8 cellular contexts compared by ENCODE assay signal in the genomic region with DNA sequence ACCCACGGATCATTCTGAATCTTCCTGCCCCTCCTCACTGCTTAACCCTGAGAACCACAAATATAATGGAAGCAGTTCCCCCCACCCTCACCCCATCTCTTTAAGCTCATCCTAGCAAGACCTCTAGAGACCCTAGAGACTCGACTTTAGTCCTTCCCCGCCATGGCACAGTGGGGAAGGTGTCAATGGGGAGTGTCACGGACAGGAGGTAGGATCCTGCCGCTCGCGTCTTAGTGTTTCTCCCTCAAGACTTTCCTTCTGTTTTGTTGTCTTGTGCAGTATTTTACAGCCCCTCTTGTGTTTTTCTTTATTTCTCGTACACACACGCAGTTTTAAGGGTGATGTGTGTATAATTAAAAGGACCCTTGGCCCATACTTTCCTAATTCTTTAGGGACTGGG. TPM values are rescaled to one million over a fixed set of nuclear protein-coding genes. Genes with fewer than 3 reads are reported as not detected.
A peak's percentile ranks its signal among the peaks of the same experiment; 100 is the strongest.
DNase-seq lines count a peak whose midpoint lies in the region; ATAC-seq and TF ChIP-seq lines count a peak whose summit lies in the region.

No MANE protein-coding gene starts in this region.

- H3K36me3 Mint-ChIP-seq in natural killer cell: peaks cover 8% of the 10 kb centered on the region

- H3K4me3 Mint-ChIP-seq in natural killer cell: peak overlapping the region; percentile 98

- peak overlapping the region; percentile 99 for H3K27ac Mint-ChIP-seq in natural killer cell

- TF ChIP-seq CTCF in LNCaP clone FGC (IDR thresholded peaks at IDR 0.05; ENCODE audit: control insufficient read depth, extremely low read depth, insufficient read depth): no peak
- TF ChIP-seq CTCF in coronary artery (IDR thresholded peaks at IDR 0.05): no peak
- TF ChIP-seq CTCF in natural killer cell (IDR thresholded peaks at IDR 0.05): no peak

- intact Hi-C loops in natural killer cell (cut with micrococcal nuclease): loop anchor here (1.0 kb wide), 1 partner anchor 18 kb away; the partner anchor contains the start of gene SLC25A44

- DNase-seq in LNCaP clone FGC (ENCODE audit: low read depth) (no peak), coronary artery (ENCODE audit: low spot score) (no peak), natural killer cell (no peak), NK-92 (lab: John Stamatoyannopoulos, UW; ENCODE audit: unreplicated experiment) (no peak), NCI-H2227 (lab: John Stamatoyannopoulos, UW; ENCODE audit: unreplicated experiment) (no peak), midbrain (lab: John Stamatoyannopoulos, UW) (no peak), anterior cingulate cortex (lab: John Stamatoyannopoulos, UW) (no peak)

- H3K79me2 ChIP-seq in ACC112 (ENCODE audit: control insufficient read depth, insufficient read depth, low read length, unreplicated experiment): peaks cover 4% of the 10 kb centered on the region

- H3K4me3 ChIP-seq in ACC112 (ENCODE audit: low read depth, low read length): peak overlapping the region; percentile 95
- H3K4me3 ChIP-seq in LNCaP clone FGC (ENCODE audit: low read depth, low read length): peak overlapping the region; percentile 85
- peak overlapping the region; percentile 90 for H3K4me3 ChIP-seq in coronary artery

- peaks cover 20 to 25% of the 10 kb centered on the region in 2 donors for H3K4me1 Mint-ChIP-seq in natural killer cell

- no peak for ATAC-seq in natural killer cell

- no peaks in the 10 kb centered on the region for H3K9me3 Mint-ChIP-seq in natural killer cell

- H3K27me3 ChIP-seq in ACC112 (ENCODE audit: insufficient read depth, low read length): no peaks in the 10 kb centered on the region

- H3K36me3 ChIP-seq in ACC112 (ENCODE audit: insufficient read depth, low read length): no peaks in the 10 kb centered on the region

- peaks cover 5% of the 10 kb centered on the region for H3K4me1 ChIP-seq in ACC112 (ENCODE audit: control insufficient read depth, insufficient read depth, low read length, unreplicated experiment)

- no peak overlapping the region for H2AFZ ChIP-seq in ACC112 (ENCODE audit: low read length, unreplicated experiment)

- H3K27ac ChIP-seq in ACC112 (ENCODE audit: low read depth, low read length): peak overlapping the region; percentile 96
- H3K27ac ChIP-seq in coronary artery: peak overlapping the region; percentile 98 to 99

- no peaks in the 10 kb centered on the region for H3K27me3 Mint-ChIP-seq in natural killer cell (ENCODE audit: low read depth in 2 of 2)

RNA-seq across cellular contexts. Expression of gene PMF1, which starts 0.7 kb away (rescaled TPM):
- 10 to 100 TPM; 61.5 to 70.3 (median 64.0) TPM for total RNA-seq in natural killer cell

RNA-seq across cellular contexts. Expression of gene SLC25A44, which starts 18.2 kb away (rescaled TPM):
- 10 to 100 TPM; 17.1 to 49.2 (median 22.0) TPM for total RNA-seq in natural killer cell

RNA-seq across cellular contexts. Expression of gene BGLAP, which starts 29.9 kb away (rescaled TPM):
- 1 to 10 TPM in 2 of 3 donors, under 1 TPM in 1; 0.45 to 1.6 (median 1.1) TPM for total RNA-seq in natural killer cell

RNA-seq across cellular contexts. Expression of gene PAQR6, which starts 35.7 kb away (rescaled TPM):
- 1 to 10 TPM; 2.6 to 5.5 (median 3.5) TPM for total RNA-seq in natural killer cell

RNA-seq across cellular contexts. Expression of gene SEMA4A, which starts 58.7 kb away (rescaled TPM):
- 10 to 100 TPM in 1 of 3 donors, 1 to 10 TPM in 2; 2.6 to 13.0 (median 7.0) TPM for total RNA-seq in natural killer cell
